ENCODE assay signal across 8 cellular contexts in genomic region chr5:43020294-43020711, GRCh38. TPM values are rescaled to one million over a fixed set of nuclear protein-coding genes. Genes with fewer than 3 reads are reported as not detected.
DNase-seq lines count a peak whose midpoint lies in the region; ATAC-seq and TF ChIP-seq lines count a peak whose summit lies in the region.

No MANE protein-coding gene starts in this region.

- no peak for TF ChIP-seq EP300 in sigmoid colon (IDR thresholded peaks at IDR 0.05)

- no TSS peak for BruUV-seq in Calu3 (replicated peaks; lab: Mats Ljungman, UMichigan)

- peak overlapping the region; percentile 79 for H3K4me2 ChIP-seq in fibroblast of lung (ENCODE audit: extremely low read depth, insufficient read depth, low read length)

- ATAC-seq in GM19452 (IDR thresholded peaks at IDR 0.05; ENCODE audit: unreplicated experiment) (peak; percentile 17), HG03469 (IDR thresholded peaks at IDR 0.05; ENCODE audit: unreplicated experiment) (peak; percentile 10)

- TF ChIP-seq POLR2A in sigmoid colon (IDR thresholded peaks at IDR 0.05) = no peak

- no peak for TF ChIP-seq CTCF in Calu3 (IDR thresholded peaks at IDR 0.05; ENCODE audit: unreplicated experiment)
- peak; percentile 29; the same call in 1 of the 2 replicates for TF ChIP-seq CTCF in VCaP (conservative IDR thresholded peaks at IDR 0.05)
- TF ChIP-seq CTCF in fibroblast of lung (conservative IDR thresholded peaks at IDR 0.05 in 1 of 2, IDR thresholded peaks at IDR 0.05 in 1 of 2; ENCODE audit: low read depth in 1 of 2, low read length in 2 of 2) = no peak
- no peak for TF ChIP-seq CTCF in sigmoid colon (IDR thresholded peaks at IDR 0.05)

- CTCF ChIA-PET in Calu3 (lab: Charles Lee) = interaction anchor here (0.7 to 2.5 kb wide), 12 partner anchors 12 to 112 kb away, joined by 3 to 17 read pairs (median 4); no protein-coding TSS in a partner anchor

- no peak overlapping the region for H3K9ac ChIP-seq in fibroblast of lung (ENCODE audit: insufficient read depth, low read length)

- peak overlapping the region; percentile 4 for H2AFZ ChIP-seq in fibroblast of lung (ENCODE audit: low read length)

- H3K36me3 ChIP-seq in fibroblast of lung (ENCODE audit: control insufficient read depth, insufficient read depth, low read length) (no peaks in the 10 kb centered on the region), sigmoid colon (no peaks in the 10 kb centered on the region)

- no peaks in the 10 kb centered on the region for H3K27me3 ChIP-seq in fibroblast of lung (ENCODE audit: control insufficient read depth, insufficient read depth, low read length)
- H3K27me3 ChIP-seq in sigmoid colon = peaks cover 31 to 96% (median 60%) of the 10 kb centered on the region in 3 donors

- H3K27ac ChIP-seq in VCaP = peak overlapping the region; percentile 85
- peak overlapping the region; percentile 30 for H3K27ac ChIP-seq in fibroblast of lung (ENCODE audit: insufficient read depth, low read length)
- peak overlapping the region; percentile 78 to 86 (median 84) for H3K27ac ChIP-seq in sigmoid colon

- peaks cover 40% of the 10 kb centered on the region for H3K36me3 Mint-ChIP-seq in Calu3 (ENCODE audit: insufficient read depth, unreplicated experiment)

- no peaks in the 10 kb centered on the region for H3K9me3 Mint-ChIP-seq in Calu3 (ENCODE audit: low read depth, unreplicated experiment)

- WGBS in sigmoid colon, 2 donors = 5 to 6% methylated on average over 14 of the region's 14 CpGs

- intact Hi-C loops in Calu3 (cut with micrococcal nuclease; ENCODE audit: unreplicated experiment) (loop anchor here (2.0 kb wide), 1 partner anchor 14 kb away; no protein-coding TSS in a partner anchor), sigmoid colon (cut with DNase I) (loop anchor here (2.0 kb wide), 1 partner anchor 20 kb away; the partner anchor contains the start of gene ANXA2R)

- H3K79me2 ChIP-seq in fibroblast of lung (ENCODE audit: control insufficient read depth, insufficient read depth, low read length) = no peaks in the 10 kb centered on the region

- H3K4me1 ChIP-seq in fibroblast of lung (ENCODE audit: control insufficient read depth, extremely low read depth, insufficient read depth, low read length) (peaks cover 4% of the 10 kb centered on the region), sigmoid colon (peaks cover 0 to 17% (median 15%) of the 10 kb centered on the region in 4 donors)

- peak overlapping the region; percentile 78 for H3K4me3 Mint-ChIP-seq in Calu3 (ENCODE audit: low read depth, unreplicated experiment)

- H3K4me1 Mint-ChIP-seq in Calu3 (ENCODE audit: low read depth, unreplicated experiment) = peaks cover 17% of the 10 kb centered on the region

- H3K4me3 ChIP-seq in fibroblast of lung (replicated peaks in 1 of 4; ENCODE audit: control extremely low read depth in 1 of 4, insufficient read depth in 1 of 4, low read depth in 3 of 4, low read length in 4 of 4) (peak overlapping the region; percentile 3 to 80 (median 30)), sigmoid colon (peak overlapping the region in 3 of 4 donors; percentile 40 to 53 (median 49))

- no peaks in the 10 kb centered on the region for H3K27me3 Mint-ChIP-seq in Calu3 (ENCODE audit: unreplicated experiment)

- H3K9me3 ChIP-seq in fibroblast of lung (ENCODE audit: control insufficient read depth, insufficient read depth, low read depth, low read length) = no peaks in the 10 kb centered on the region
- no peaks in the 10 kb centered on the region for H3K9me3 ChIP-seq in sigmoid colon

- DNase-seq in Calu3 (peak; percentile 44), fibroblast of lung (ENCODE audit: low read depth in 2 of 2) (peak in 1 of 2 donors; percentile 70), sigmoid colon (no peak), RKO (ENCODE audit: low spot score) (no peak), pons (ENCODE audit: low spot score) (no peak)

- H4K20me1 ChIP-seq in fibroblast of lung (ENCODE audit: control insufficient read depth, extremely low read depth, insufficient read depth, low read length) = no peaks in the 10 kb centered on the region

- H3K27ac Mint-ChIP-seq in Calu3 (ENCODE audit: unreplicated experiment) = peak overlapping the region; percentile 70

RNA-seq across cellular contexts. Expression of gene ANXA2R, which starts 19.8 kb away (rescaled TPM):
- total RNA-seq in Calu3 (2022) = 8.0 and 9.4 TPM in 2 replicates
- total RNA-seq in fibroblast of lung = 1.8 and 3.1 TPM in 2 replicates
- 0.61 and 1.4 TPM in 2 replicates for polyA plus RNA-seq in fibroblast of lung
- polyA plus RNA-seq in fibroblast of lung (2012) = 0.69 and 2.1 TPM in 2 replicates
- 2.2 and 2.3 TPM in 2 replicates for polyA minus RNA-seq in fibroblast of lung (ENCODE audit: low replicate concordance)
- total RNA-seq in sigmoid colon = 1 to 10 TPM; 1.8 to 4.4 (median 3.7) TPM
- polyA plus RNA-seq in sigmoid colon = 10 to 100 TPM in 1 of 3 donors, 1 to 10 TPM in 1, under 1 TPM in 1; 0.69 to 12.4 (median 1.8) TPM

Comparison
In these comparisons a context has a peak if more than half of its experiments do, and no peak if none do; other contexts are left out.
1. H3K27ac ChIP-seq: peak in every context shown above with its lines; median percentile 85 in VCaP; 84 in sigmoid colon; 30 in fibroblast of lung.